ENCODE assay signal across 1 cellular context in genomic region chr12:2812290-2813213, GRCh38.
TF ChIP-seq lines count a peak whose summit lies in the region.

TSS of gene ITFG2 (plus strand) at chr12:2812668. CDS start at chr12:2812761, 93 bp downstream.

TF ChIP-seq in HepG2, 621 proteins besides CTCF, POLR2A, EP300 and RAD21 (continued from another document and continues in another):
- peak; percentile 98 for TF ChIP-seq PBX2 (CRISPR knock-in tag; IDR thresholded peaks at IDR 0.05)
- peak; percentile 93 for TF ChIP-seq ATF1 (CRISPR knock-in tag; IDR thresholded peaks at IDR 0.05)
- TF ChIP-seq NPAS2 (CRISPR knock-in tag; IDR thresholded peaks at IDR 0.05; ENCODE audit: borderline replicate concordance): no peak
- TF ChIP-seq RCOR2 (CRISPR knock-in tag; IDR thresholded peaks at IDR 0.05): no peak
- peak; percentile 95 for TF ChIP-seq RNF2 (conservative IDR thresholded peaks at IDR 0.05; ENCODE audit: low read depth)
- no peak for TF ChIP-seq TAF15 (IDR thresholded peaks at IDR 0.05; ENCODE audit: low read depth, low read length, poor library complexity, severe bottlenecking)
- no peak for TF ChIP-seq HNRNPH1 (optimal IDR thresholded peaks at IDR 0.05; ENCODE audit: low read depth, low read length)
- TF ChIP-seq JDP2 (CRISPR knock-in tag; IDR thresholded peaks at IDR 0.05; ENCODE audit: borderline replicate concordance): no peak
- no peak; the same call in 1 of the 2 replicates for TF ChIP-seq NFE2L1 (CRISPR knock-in tag; IDR thresholded peaks at IDR 0.05; ENCODE audit: borderline replicate concordance)
- peak; percentile 100 for TF ChIP-seq ZBTB40 (IDR thresholded peaks at IDR 0.05)
- TF ChIP-seq ZBTB40 (CRISPR knock-in tag; IDR thresholded peaks at IDR 0.05): peak; percentile 100
- peak; percentile 82; the same call in 1 of the 2 replicates for TF ChIP-seq FOXK1 (CRISPR knock-in tag; IDR thresholded peaks at IDR 0.05; ENCODE audit: borderline replicate concordance, low read depth)
- 0 out of 2 replicates have a peak, but pooled peaks have one; percentile 77 for TF ChIP-seq ZBTB2 (CRISPR knock-in tag; IDR thresholded peaks at IDR 0.05; ENCODE audit: low read depth)
- TF ChIP-seq, protein P1, sequence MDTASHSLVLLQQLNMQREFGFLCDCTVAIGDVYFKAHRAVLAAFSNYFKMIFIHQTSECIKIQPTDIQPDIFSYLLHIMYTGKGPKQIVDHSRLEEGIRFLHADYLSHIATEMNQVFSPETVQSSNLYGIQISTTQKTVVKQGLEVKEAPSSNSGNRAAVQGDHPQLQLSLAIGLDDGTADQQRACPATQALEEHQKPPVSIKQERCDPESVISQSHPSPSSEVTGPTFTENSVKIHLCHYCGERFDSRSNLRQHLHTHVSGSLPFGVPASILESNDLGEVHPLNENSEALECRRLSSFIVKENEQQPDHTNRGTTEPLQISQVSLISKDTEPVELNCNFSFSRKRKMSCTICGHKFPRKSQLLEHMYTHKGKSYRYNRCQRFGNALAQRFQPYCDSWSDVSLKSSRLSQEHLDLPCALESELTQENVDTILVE (CRISPR knock-in tag; IDR thresholded peaks at IDR 0.05): no peak; the same call in 1 of the 2 replicates
- peak; percentile 64 for TF ChIP-seq THAP7 (CRISPR knock-in tag; IDR thresholded peaks at IDR 0.05)
- TF ChIP-seq ISL2 (CRISPR knock-in tag; IDR thresholded peaks at IDR 0.05): peak; percentile 64
- TF ChIP-seq ZNF530 (CRISPR knock-in tag; IDR thresholded peaks at IDR 0.05; ENCODE audit: low read depth): no peak
- peak; percentile 48; the same call in 1 of the 2 replicates for TF ChIP-seq ZNF281 (CRISPR knock-in tag; IDR thresholded peaks at IDR 0.05; ENCODE audit: borderline replicate concordance)
- TF ChIP-seq, protein P2, sequence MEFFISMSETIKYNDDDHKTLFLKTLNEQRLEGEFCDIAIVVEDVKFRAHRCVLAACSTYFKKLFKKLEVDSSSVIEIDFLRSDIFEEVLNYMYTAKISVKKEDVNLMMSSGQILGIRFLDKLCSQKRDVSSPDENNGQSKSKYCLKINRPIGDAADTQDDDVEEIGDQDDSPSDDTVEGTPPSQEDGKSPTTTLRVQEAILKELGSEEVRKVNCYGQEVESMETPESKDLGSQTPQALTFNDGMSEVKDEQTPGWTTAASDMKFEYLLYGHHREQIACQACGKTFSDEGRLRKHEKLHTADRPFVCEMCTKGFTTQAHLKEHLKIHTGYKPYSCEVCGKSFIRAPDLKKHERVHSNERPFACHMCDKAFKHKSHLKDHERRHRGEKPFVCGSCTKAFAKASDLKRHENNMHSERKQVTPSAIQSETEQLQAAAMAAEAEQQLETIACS (CRISPR knock-in tag; IDR thresholded peaks at IDR 0.05): 0 out of 2 replicates have a peak, but pooled peaks have one; percentile 27
- peak; percentile 89 for TF ChIP-seq DR1 (CRISPR knock-in tag; IDR thresholded peaks at IDR 0.05)
- TF ChIP-seq KLF12 (CRISPR knock-in tag; IDR thresholded peaks at IDR 0.05; ENCODE audit: borderline replicate concordance): peak; percentile 77
- TF ChIP-seq ZNF558 (CRISPR knock-in tag; IDR thresholded peaks at IDR 0.05; ENCODE audit: borderline replicate concordance): peak; percentile 88; the same call in 1 of the 2 replicates
- TF ChIP-seq ZNF672 (CRISPR knock-in tag; IDR thresholded peaks at IDR 0.05): no peak
- peak; percentile 82 for TF ChIP-seq SKI (IDR thresholded peaks at IDR 0.05; ENCODE audit: partially characterized antibody)
- TF ChIP-seq YY1 (IDR thresholded peaks at IDR 0.05; ENCODE audit: insufficient read depth, insufficient replicate concordance, low read depth, low read length): peak; percentile 40
- TF ChIP-seq ZNF3 (CRISPR knock-in tag; IDR thresholded peaks at IDR 0.05): peak; percentile 44; the same call in 1 of the 2 replicates
- TF ChIP-seq, protein P3, sequence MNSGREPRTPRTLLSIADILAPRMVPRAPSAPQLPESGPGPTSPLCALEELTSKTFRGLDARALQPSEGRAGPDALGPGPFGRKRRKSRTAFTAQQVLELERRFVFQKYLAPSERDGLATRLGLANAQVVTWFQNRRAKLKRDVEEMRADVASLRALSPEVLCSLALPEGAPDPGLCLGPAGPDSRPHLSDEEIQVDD (CRISPR knock-in tag; IDR thresholded peaks at IDR 0.05; ENCODE audit: borderline replicate concordance): no peak
- TF ChIP-seq ZNF607 (CRISPR knock-in tag; IDR thresholded peaks at IDR 0.05; ENCODE audit: borderline replicate concordance): 0 out of 2 replicates have a peak, but pooled peaks have one; percentile 69
- peak; percentile 73 for TF ChIP-seq ELF3 (CRISPR knock-in tag; IDR thresholded peaks at IDR 0.05)
- TF ChIP-seq ZNF605 (CRISPR knock-in tag; IDR thresholded peaks at IDR 0.05): peak; percentile 93
- TF ChIP-seq CHD2 (IDR thresholded peaks at IDR 0.05; ENCODE audit: low read depth, low read length): no peak
- no peak for TF ChIP-seq ZNF709 (CRISPR knock-in tag; IDR thresholded peaks at IDR 0.05)
- no peak for TF ChIP-seq KDM1A (CRISPR knock-in tag; IDR thresholded peaks at IDR 0.05)
- peak; percentile 93 for TF ChIP-seq CREM (IDR thresholded peaks at IDR 0.05)
- TF ChIP-seq CREM (CRISPR knock-in tag; IDR thresholded peaks at IDR 0.05): no peak
- TF ChIP-seq, protein P4, sequence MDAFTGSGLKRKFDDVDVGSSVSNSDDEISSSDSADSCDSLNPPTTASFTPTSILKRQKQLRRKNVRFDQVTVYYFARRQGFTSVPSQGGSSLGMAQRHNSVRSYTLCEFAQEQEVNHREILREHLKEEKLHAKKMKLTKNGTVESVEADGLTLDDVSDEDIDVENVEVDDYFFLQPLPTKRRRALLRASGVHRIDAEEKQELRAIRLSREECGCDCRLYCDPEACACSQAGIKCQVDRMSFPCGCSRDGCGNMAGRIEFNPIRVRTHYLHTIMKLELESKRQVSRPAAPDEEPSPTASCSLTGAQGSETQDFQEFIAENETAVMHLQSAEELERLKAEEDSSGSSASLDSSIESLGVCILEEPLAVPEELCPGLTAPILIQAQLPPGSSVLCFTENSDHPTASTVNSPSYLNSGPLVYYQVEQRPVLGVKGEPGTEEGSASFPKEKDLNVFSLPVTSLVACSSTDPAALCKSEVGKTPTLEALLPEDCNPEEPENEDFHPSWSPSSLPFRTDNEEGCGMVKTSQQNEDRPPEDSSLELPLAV (CRISPR knock-in tag; conservative IDR thresholded peaks at IDR 0.05; ENCODE audit: low read depth): no peak
- no peak for TF ChIP-seq HNRNPUL1 (IDR thresholded peaks at IDR 0.05; ENCODE audit: low read depth, low read length)
- TF ChIP-seq KDM3A (CRISPR knock-in tag; IDR thresholded peaks at IDR 0.05; ENCODE audit: low read depth): peak; percentile 88; the same call in 1 of the 2 replicates
- TF ChIP-seq, protein P5, sequence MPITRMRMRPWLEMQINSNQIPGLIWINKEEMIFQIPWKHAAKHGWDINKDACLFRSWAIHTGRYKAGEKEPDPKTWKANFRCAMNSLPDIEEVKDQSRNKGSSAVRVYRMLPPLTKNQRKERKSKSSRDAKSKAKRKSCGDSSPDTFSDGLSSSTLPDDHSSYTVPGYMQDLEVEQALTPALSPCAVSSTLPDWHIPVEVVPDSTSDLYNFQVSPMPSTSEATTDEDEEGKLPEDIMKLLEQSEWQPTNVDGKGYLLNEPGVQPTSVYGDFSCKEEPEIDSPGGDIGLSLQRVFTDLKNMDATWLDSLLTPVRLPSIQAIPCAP (CRISPR knock-in tag; IDR thresholded peaks at IDR 0.05; ENCODE audit: low read depth): peak; percentile 79; the same call in 1 of the 2 replicates
- TF ChIP-seq ZNF816 (CRISPR knock-in tag; IDR thresholded peaks at IDR 0.05; ENCODE audit: borderline replicate concordance): no peak
- peak; percentile 97 for TF ChIP-seq GATAD1 (CRISPR knock-in tag; IDR thresholded peaks at IDR 0.05)
